In the genomic region with DNA sequence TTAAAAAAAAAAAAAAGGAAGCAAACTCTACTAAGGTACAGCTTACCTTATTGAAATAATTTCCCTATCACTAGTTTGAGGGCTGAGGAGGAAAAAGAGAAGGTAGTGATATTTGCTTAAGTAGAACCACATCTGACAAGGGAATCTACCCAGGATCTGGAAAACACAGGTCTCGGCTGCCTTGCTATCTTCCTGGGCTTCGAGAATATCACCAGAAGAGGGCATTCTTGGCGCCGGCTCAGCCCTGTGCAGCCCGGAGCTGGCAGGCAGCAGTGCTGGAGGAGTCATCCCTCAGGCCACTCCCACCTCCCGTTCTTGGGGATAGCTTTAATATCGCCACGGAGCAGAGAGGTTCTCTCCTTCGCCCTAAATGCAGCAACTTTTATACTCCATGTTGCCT, we compare ENCODE assay signal across 9 cellular contexts.
A peak's percentile ranks its signal among the peaks of the same experiment; 100 is the strongest.
DNase-seq lines count a peak whose midpoint lies in the region; ATAC-seq, FAIRE-seq and TF ChIP-seq lines count a peak whose summit lies in the region.
"Had no signal": no experiment of that assay in that cellular context is flagged by ENCODE, and none has a peak within 500 bp of the region (broad histone marks: within the 10 kb centered on the region; RNA-seq: fewer than 3 reads in every experiment).

No MANE protein-coding gene starts in this region.

- no peak overlapping the region for H3K4me2 ChIP-seq in HepG2 (ENCODE audit: low read depth, low read length)

- TF ChIP-seq EP300 in HepG2 (IDR thresholded peaks at IDR 0.05; ENCODE audit: low read depth in 2 of 2, low read length in 2 of 2), result no peak
- TF ChIP-seq EP300 in HepG2 (CRISPR knock-in tag; IDR thresholded peaks at IDR 0.05; ENCODE audit: borderline replicate concordance), result no peak

- H3K27ac Mint-ChIP-seq in CD4-positive, alpha-beta T cell, result peak overlapping the region; percentile 94
- H3K27ac Mint-ChIP-seq: memory B cell had no signal

- H3K9me3 Mint-ChIP-seq in CD4-positive, alpha-beta T cell, result peaks cover 3% of the 10 kb centered on the region

- H3K27me3 ChIP-seq in CD4-positive, alpha-beta T cell (ENCODE audit: control insufficient read depth, insufficient read depth, low read length), result no peaks in the 10 kb centered on the region
- H3K27me3 ChIP-seq in HepG2 (ENCODE audit: control insufficient read depth in 1 of 2, insufficient read depth in 2 of 2, low read length in 2 of 2), result no peaks in the 10 kb centered on the region

- in situ Hi-C loops in HepG2 (cut with HindIII; ENCODE audit: extremely low pct_ligation_motif_present, low pct_unique_long_range_greater_than_20kb), result loop anchor here (25.0 kb wide), 1 partner anchor 1284 kb away; a partner anchor contains a TSS

- no peak overlapping the region for H2AFZ ChIP-seq in HepG2 (ENCODE audit: low read length)

- CTCF ChIA-PET in CD4-positive, alpha-beta T cell (lab: Charles Lee), result interaction anchor here (0.6 to 5.7 kb wide), 35 partner anchors 9 to 1296 kb away, joined by 3 to 26 read pairs (median 5); a partner anchor contains a TSS
- CTCF ChIA-PET in HepG2 (lab: Yijun Ruan, JAX; ENCODE audit: low intra/inter-chr PET ratio, low total read pairs), result no interaction called here

- H3K9ac ChIP-seq in HepG2 (ENCODE audit: insufficient read depth, low read depth, low read length), result no peak overlapping the region

- peak; percentile 69 for TF ChIP-seq CTCF in CD4-positive, alpha-beta T cell (IDR thresholded peaks at IDR 0.05)
- peak; percentile 49 for TF ChIP-seq CTCF in HepG2 (CRISPR knock-in tag; IDR thresholded peaks at IDR 0.05)

- peak; percentile 59 to 79 (median 71) for DNase-seq in CD4-positive, alpha-beta T cell
- peak; percentile 95 for DNase-seq in NCI-H1694 (lab: John Stamatoyannopoulos, UW)
- DNase-seq in activated CD4-positive, alpha-beta T cell treated with anti-CD3 and anti-CD28 coated beads for 4 hours, result peak; percentile 79 to 81
- peak; percentile 86 for DNase-seq in cerebellar cortex (ENCODE audit: low spot score)
- DNase-seq in HepG2 (ENCODE audit: low spot score), result no peak
- peak; percentile 79 for DNase-seq in stimulated activated CD4-positive, alpha-beta T cell treated with anti-CD3 and anti-CD28 coated beads, Interleukin-4, amount 100 ng/mL, for 1 hour

- no peaks in the 10 kb centered on the region for H3K27me3 Mint-ChIP-seq in CD4-positive, alpha-beta T cell
- H3K27me3 Mint-ChIP-seq: memory B cell had no signal

- WGBS in HepG2 (ENCODE audit: low lambda C conversion rate), result 8% methylated on average over 5 of the region's 9 CpGs

- peaks cover 84% of the 10 kb centered on the region for H3K4me1 Mint-ChIP-seq in CD4-positive, alpha-beta T cell (ENCODE audit: low read depth)
- H3K4me1 Mint-ChIP-seq: memory B cell had no signal

- peak overlapping the region; percentile 74 for H3K27ac ChIP-seq in CD4-positive, alpha-beta T cell (ENCODE audit: low read depth, low read length)
- H3K27ac ChIP-seq in HepG2 (ENCODE audit: extremely low read length, insufficient read depth, low read length), result no peak overlapping the region

- TF ChIP-seq RAD21 in HepG2 (CRISPR knock-in tag; IDR thresholded peaks at IDR 0.05), result no peak

- no peak overlapping the region for H3K4me3 ChIP-seq in HepG2 (replicated peaks in 1 of 3; ENCODE audit: insufficient read depth in 1 of 3, low read depth in 2 of 3, low read length in 3 of 3)

- ATAC-seq in CD4-positive, alpha-beta T cell (ENCODE audit: poor library complexity), result peak; percentile 72
- ATAC-seq in HepG2, result peak; percentile 92
- ATAC-seq in GM19328 (IDR thresholded peaks at IDR 0.05; ENCODE audit: unreplicated experiment), result no peak
- no peak for ATAC-seq in GM21423 (IDR thresholded peaks at IDR 0.05; ENCODE audit: unreplicated experiment)

- H3K79me2 ChIP-seq in HepG2 (ENCODE audit: insufficient read depth, low read length), result no peaks in the 10 kb centered on the region

- peak overlapping the region; percentile 89 for H3K4me3 Mint-ChIP-seq in CD4-positive, alpha-beta T cell
- H3K4me3 Mint-ChIP-seq: memory B cell had no signal

- intact Hi-C loops in CD4-positive, alpha-beta T cell (cut with DNase I, micrococcal nuclease), result loop anchor here (1.0 to 10.0 kb wide), 14 partner anchors 16 to 1296 kb away; no protein-coding TSS in a partner anchor
- intact Hi-C loops in HepG2 (cut with micrococcal nuclease; ENCODE audit: unreplicated experiment), result loop anchor here (5.0 kb wide), 1 partner anchor 1289 kb away; no protein-coding TSS in a partner anchor

- H3K36me3 Mint-ChIP-seq in CD4-positive, alpha-beta T cell (ENCODE audit: low read depth), result peaks cover 38% of the 10 kb centered on the region
- H3K36me3 Mint-ChIP-seq: memory B cell had no signal

- H3K36me3 ChIP-seq in HepG2 (replicated peaks in 1 of 2; ENCODE audit: control insufficient read depth in 1 of 2, insufficient read depth in 2 of 2, low read length in 2 of 2), result no peaks in the 10 kb centered on the region

- H3K9me3 ChIP-seq in CD4-positive, alpha-beta T cell (ENCODE audit: control insufficient read depth, low read length), result no peaks in the 10 kb centered on the region
- H3K9me3 ChIP-seq in HepG2 (ENCODE audit: low read length), result peaks cover 46% of the 10 kb centered on the region

- H3K4me1 ChIP-seq in HepG2 (ENCODE audit: insufficient read depth, low read length), result no peaks in the 10 kb centered on the region

- no peaks in the 10 kb centered on the region for H4K20me1 ChIP-seq in HepG2 (ENCODE audit: insufficient read depth, low read length)

- POLR2A ChIA-PET in CD4-positive, alpha-beta T cell (lab: Charles Lee), result interaction anchor here (0.6 to 4.5 kb wide), 60 partner anchors 9 to 1438 kb away, joined by 3 to 167 read pairs (median 5); a partner anchor contains a TSS
- POLR2A ChIA-PET in HepG2 (lab: Yijun Ruan, JAX), result no interaction called here

- BruUV-seq in HepG2 (replicated peaks; lab: Mats Ljungman, UMichigan), result no TSS peak

- FAIRE-seq in HepG2 (lab: Jason Lieb, UNC), result no peak

- no peak for TF ChIP-seq POLR2A in HepG2 (IDR thresholded peaks at IDR 0.05; ENCODE audit: insufficient read depth in 1 of 2, low read depth in 2 of 2, low read length in 2 of 2)

TF ChIP-seq in HepG2, 621 proteins besides CTCF, POLR2A, EP300 and RAD21 (continues in another document):
- TF ChIP-seq, protein P1, sequence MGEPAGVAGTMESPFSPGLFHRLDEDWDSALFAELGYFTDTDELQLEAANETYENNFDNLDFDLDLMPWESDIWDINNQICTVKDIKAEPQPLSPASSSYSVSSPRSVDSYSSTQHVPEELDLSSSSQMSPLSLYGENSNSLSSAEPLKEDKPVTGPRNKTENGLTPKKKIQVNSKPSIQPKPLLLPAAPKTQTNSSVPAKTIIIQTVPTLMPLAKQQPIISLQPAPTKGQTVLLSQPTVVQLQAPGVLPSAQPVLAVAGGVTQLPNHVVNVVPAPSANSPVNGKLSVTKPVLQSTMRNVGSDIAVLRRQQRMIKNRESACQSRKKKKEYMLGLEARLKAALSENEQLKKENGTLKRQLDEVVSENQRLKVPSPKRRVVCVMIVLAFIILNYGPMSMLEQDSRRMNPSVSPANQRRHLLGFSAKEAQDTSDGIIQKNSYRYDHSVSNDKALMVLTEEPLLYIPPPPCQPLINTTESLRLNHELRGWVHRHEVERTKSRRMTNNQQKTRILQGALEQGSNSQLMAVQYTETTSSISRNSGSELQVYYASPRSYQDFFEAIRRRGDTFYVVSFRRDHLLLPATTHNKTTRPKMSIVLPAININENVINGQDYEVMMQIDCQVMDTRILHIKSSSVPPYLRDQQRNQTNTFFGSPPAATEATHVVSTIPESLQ (CRISPR knock-in tag; conservative IDR thresholded peaks at IDR 0.05), result no peak
- TF ChIP-seq SMC3 (IDR thresholded peaks at IDR 0.05; ENCODE audit: low read length), result 0 out of 2 replicates have a peak, but pooled peaks have one; percentile 6
- TF ChIP-seq STAG1 (CRISPR knock-in tag; IDR thresholded peaks at IDR 0.05), result peak; percentile 44
- TF ChIP-seq, protein P2, sequence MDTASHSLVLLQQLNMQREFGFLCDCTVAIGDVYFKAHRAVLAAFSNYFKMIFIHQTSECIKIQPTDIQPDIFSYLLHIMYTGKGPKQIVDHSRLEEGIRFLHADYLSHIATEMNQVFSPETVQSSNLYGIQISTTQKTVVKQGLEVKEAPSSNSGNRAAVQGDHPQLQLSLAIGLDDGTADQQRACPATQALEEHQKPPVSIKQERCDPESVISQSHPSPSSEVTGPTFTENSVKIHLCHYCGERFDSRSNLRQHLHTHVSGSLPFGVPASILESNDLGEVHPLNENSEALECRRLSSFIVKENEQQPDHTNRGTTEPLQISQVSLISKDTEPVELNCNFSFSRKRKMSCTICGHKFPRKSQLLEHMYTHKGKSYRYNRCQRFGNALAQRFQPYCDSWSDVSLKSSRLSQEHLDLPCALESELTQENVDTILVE (CRISPR knock-in tag; IDR thresholded peaks at IDR 0.05), result no peak
- TF ChIP-seq, protein P3, sequence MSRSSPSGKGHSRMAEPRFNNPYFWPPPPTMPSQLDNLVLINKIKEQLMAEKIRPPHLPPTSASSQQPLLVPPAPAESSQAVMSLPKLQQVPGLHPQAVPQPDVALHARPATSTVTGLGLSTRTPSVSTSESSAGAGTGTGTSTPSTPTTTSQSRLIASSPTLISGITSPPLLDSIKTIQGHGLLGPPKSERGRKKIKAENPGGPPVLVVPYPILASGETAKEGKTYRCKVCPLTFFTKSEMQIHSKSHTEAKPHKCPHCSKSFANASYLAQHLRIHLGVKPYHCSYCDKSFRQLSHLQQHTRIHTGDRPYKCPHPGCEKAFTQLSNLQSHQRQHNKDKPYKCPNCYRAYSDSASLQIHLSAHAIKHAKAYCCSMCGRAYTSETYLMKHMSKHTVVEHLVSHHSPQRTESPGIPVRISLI (CRISPR knock-in tag; IDR thresholded peaks at IDR 0.05; ENCODE audit: borderline replicate concordance), result no peak
- TF ChIP-seq, protein P4, sequence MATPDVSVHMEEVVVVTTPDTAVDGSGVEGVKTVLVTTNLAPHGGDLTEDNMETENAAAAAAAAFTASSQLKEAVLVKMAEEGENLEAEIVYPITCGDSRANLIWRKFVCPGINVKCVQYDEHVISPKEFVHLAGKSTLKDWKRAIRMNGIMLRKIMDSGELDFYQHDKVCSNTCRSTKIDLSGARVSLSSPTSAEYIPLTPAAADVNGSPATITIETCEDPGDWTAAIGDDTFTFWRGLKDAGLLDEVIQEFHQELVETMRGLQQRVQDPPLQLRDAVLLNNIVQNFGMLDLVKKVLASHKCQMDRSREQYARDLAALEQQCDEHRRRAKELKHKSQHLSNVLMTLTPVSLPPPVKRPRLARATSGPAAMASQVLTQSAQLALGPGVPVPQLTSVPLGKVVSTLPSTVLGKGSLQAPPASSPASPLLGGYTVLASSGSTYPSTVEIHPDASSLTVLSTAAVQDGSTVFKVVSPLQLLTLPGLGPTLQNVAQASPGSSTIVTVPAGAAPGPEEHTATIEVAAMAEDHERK (CRISPR knock-in tag; IDR thresholded peaks at IDR 0.05; ENCODE audit: low read depth), result no peak
- TF ChIP-seq ZNF263 (CRISPR knock-in tag; IDR thresholded peaks at IDR 0.05), result 0 out of 2 replicates have a peak, but pooled peaks have one; percentile 22
- no peak for TF ChIP-seq EHMT2 (IDR thresholded peaks at IDR 0.05; ENCODE audit: borderline replicate concordance, low read depth, low read length)
- no peak for TF ChIP-seq SYNCRIP (IDR thresholded peaks at IDR 0.05; ENCODE audit: insufficient read depth, low read depth, low read length)
- no peak for TF ChIP-seq FOSL1 (CRISPR knock-in tag; IDR thresholded peaks at IDR 0.05; ENCODE audit: borderline replicate concordance)

Comparison
In these comparisons a context has a peak if more than half of its experiments do, and no peak if none do; other contexts are left out.
1. ATAC-seq: peak in CD4-positive, alpha-beta T cell (single experiment) and HepG2 (single experiment); none in GM19328 (single experiment) and GM21423 (single experiment).